Comparison of ENCODE assay signal across 25 cellular contexts in the genomic region with DNA sequence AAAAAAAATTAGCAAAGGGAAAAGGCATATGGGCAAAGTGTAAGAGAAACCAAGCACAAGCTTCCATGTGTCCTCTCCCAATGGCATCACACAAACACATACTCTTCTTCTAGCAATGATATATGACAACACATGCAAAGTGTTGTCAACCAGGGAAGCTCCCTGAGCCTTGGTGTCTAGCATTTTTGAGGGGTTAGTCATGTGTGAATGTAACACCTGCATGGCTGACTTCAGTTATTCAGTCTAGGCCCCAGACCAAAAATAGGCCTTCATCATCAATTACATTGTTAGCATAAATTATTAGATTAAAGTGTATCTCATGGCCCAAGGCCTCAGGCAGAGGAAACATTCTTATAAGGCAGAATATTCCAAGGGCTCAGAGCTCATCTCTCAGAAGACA.
"Had no signal": no experiment of that assay in that cellular context is flagged by ENCODE, and none has a peak within 500 bp of the region (broad histone marks: within the 10 kb centered on the region; RNA-seq: fewer than 3 reads in every experiment).

No MANE protein-coding gene starts in this region.

- DNase-seq: activated CD4-positive, alpha-beta T cell treated with anti-CD3 and anti-CD28 coated beads for 48 hours; activated CD4-positive, alpha-beta T cell treated with anti-CD3 and anti-CD28 coated beads, Interleukin-2, amount 50 U/mL, for 4 hours; activated CD4-positive, CD25-positive, alpha-beta regulatory T cell treated with anti-CD3 and anti-CD28 coated beads, Interleukin-2, amount 50 U/mL, for 72 hours; activated CD8-positive, alpha-beta memory T cell treated with anti-CD3 and anti-CD28 coated beads, Interleukin-2, amount 50 U/mL, for 48 hours; activated CD8-positive, alpha-beta T cell treated with anti-CD3 and anti-CD28 coated beads, Interleukin-2, amount 10 ng/mL, durations not matched to agents 7 days and 5 days; activated effector memory CD4-positive, alpha-beta T cell treated with Interleukin-2 at 50 U/mL for 16 hours; activated naive CD4-positive, alpha-beta T cell; activated T-cell treated with anti-CD3 and anti-CD28 coated beads, Interleukin-2, amount 50 U/mL, for 1 hour; aorta; central memory CD4-positive, alpha-beta T cell; KG1; MG63; MV-4-11; NCI-H1092 treated with DMSO at 0.1 percent for 48 hours; NCI-H1436; NCI-H1694 treated with DMSO at 0.1 percent for 48 hours; NCI-H2029 treated with DMSO at 0.1 percent for 48 hours; NCI-H446; NCI-H524; PC-3; SHP77 treated with DMSO at 0.1 percent for 48 hours; T-helper 17 cell; T-helper 9 cell had no signal

- ATAC-seq: activated CD8-positive, alpha-beta T cell treated with anti-CD3 and anti-CD28 coated beads, Interleukin-2, amount 10 ng/mL, durations not matched to agents 7 days and 5 days; PC-3; T-helper 17 cell; WTC11 had no signal

- H3K4me3 ChIP-seq: breast epithelium, MG63 had no signal
